39 cellular contexts compared by ENCODE assay signal in genomic region chr11:61902313-61902712, GRCh38. TPM values are rescaled to one million over a fixed set of nuclear protein-coding genes. Genes with fewer than 3 reads are reported as not detected.
"Had no signal": no experiment of that assay in that cellular context is flagged by ENCODE, and none has a peak within 500 bp of the region (broad histone marks: within the 10 kb centered on the region; RNA-seq: fewer than 3 reads in every experiment).

No MANE protein-coding gene starts in this region.

- H3K27ac Mint-ChIP-seq: activated CD4-positive, alpha-beta memory T cell treated with anti-CD3 and anti-CD28 coated beads, Interleukin-2, amount 10 ng/mL, durations not matched to agents 7 days and 5 days; activated CD4-positive, alpha-beta T cell treated with anti-CD3 and anti-CD28 coated beads for 36 hours; activated CD4-positive, alpha-beta T cell treated with anti-CD3 and anti-CD28 coated beads, Interleukin-2, amount 10 ng/mL, durations not matched to agents 7 days and 5 days; activated CD8-positive, alpha-beta memory T cell treated with anti-CD3 and anti-CD28 coated beads, Interleukin-2, amount 10 ng/mL, durations not matched to agents 7 days and 5 days; activated CD8-positive, alpha-beta T cell treated with anti-CD3 and anti-CD28 coated beads, Interleukin-2, amount 10 ng/mL, durations not matched to agents 7 days and 5 days; activated naive CD4-positive, alpha-beta T cell treated with anti-CD3 and anti-CD28 coated beads for 36 hours; activated naive CD4-positive, alpha-beta T cell treated with anti-CD3 and anti-CD28 coated beads, Interleukin-2, amount 50 U/mL, for 72 hours; activated naive CD8-positive, alpha-beta T cell treated with anti-CD3 and anti-CD28 coated beads for 36 hours; activated T-cell treated with anti-CD3 and anti-CD28 coated beads, Interleukin-2, amount 50 U/mL, for 72 hours; activated T-helper 1 cell treated with anti-CD3 and anti-CD28 coated beads, Interleukin-12 subunit alpha, Interleukin-12 subunit beta, Interleukin-2, Interleukin-4 antibody, amounts not matched to agents 30 ng/mL and 10 ng/mL and 1 ng/mL, durations not matched to agents 14 hours and 24 hours and 36 hours; activated T-helper 17 cell treated with anti-CD3 and anti-CD28 coated beads, Interleukin-2, amount 50 U/mL, for 72 hours; T-helper 1 cell treated with Interleukin-12 subunit alpha and Interleukin-12 subunit beta and Interleukin-4 antibody, amounts not matched to agents 30 μg/mL and 1 μg/mL, for 36 hours; T-helper 2 cell treated with Interferon-gamma antibody and Interleukin-4, amounts not matched to agents 5 μg/mL and 100 μg/mL, for 36 hours; WTC11 had no signal

- H3K27me3 Mint-ChIP-seq: activated CD4-positive, alpha-beta T cell treated with anti-CD3 and anti-CD28 coated beads for 36 hours; activated CD4-positive, alpha-beta T cell treated with anti-CD3 and anti-CD28 coated beads, Interleukin-2, amount 10 ng/mL, durations not matched to agents 7 days and 5 days; activated naive CD8-positive, alpha-beta T cell treated with anti-CD3 and anti-CD28 coated beads for 36 hours; activated T-helper 17 cell treated with anti-CD3 and anti-CD28 coated beads, Interleukin-2, amount 50 U/mL, for 72 hours had no signal

- FAIRE-seq: astrocyte, colon, TTC549 had no signal

- H3K36me3 Mint-ChIP-seq: activated CD8-positive, alpha-beta memory T cell treated with anti-CD3 and anti-CD28 coated beads, Interleukin-2, amount 10 ng/mL, durations not matched to agents 7 days and 5 days; activated naive CD4-positive, alpha-beta T cell treated with anti-CD3 and anti-CD28 coated beads, Interleukin-2, amount 50 U/mL, for 72 hours; activated naive CD8-positive, alpha-beta T cell treated with anti-CD3 and anti-CD28 coated beads for 36 hours; WTC11 had no signal

- H3K27me3 ChIP-seq: adrenal gland, body of pancreas, brain microvascular endothelial cell, breast epithelium had no signal

- H3K4me3 ChIP-seq: adrenal gland, body of pancreas, breast epithelium had no signal

- H3K27ac ChIP-seq: adrenal gland, body of pancreas, brain microvascular endothelial cell, WERI-Rb-1 had no signal

- H3K9me3 Mint-ChIP-seq: activated CD4-positive, alpha-beta memory T cell treated with anti-CD3 and anti-CD28 coated beads, Interleukin-2, amount 10 ng/mL, durations not matched to agents 7 days and 5 days; activated CD4-positive, alpha-beta T cell treated with anti-CD3 and anti-CD28 coated beads, Interleukin-2, amount 10 ng/mL, durations not matched to agents 7 days and 5 days; activated naive CD4-positive, alpha-beta T cell treated with anti-CD3 and anti-CD28 coated beads for 36 hours; activated naive CD4-positive, alpha-beta T cell treated with anti-CD3 and anti-CD28 coated beads, Interleukin-2, amount 50 U/mL, for 72 hours; activated naive CD8-positive, alpha-beta T cell treated with anti-CD3 and anti-CD28 coated beads for 36 hours; activated T-cell treated with anti-CD3 and anti-CD28 coated beads, Interleukin-2, amount 50 U/mL, for 24 hours; activated T-cell treated with anti-CD3 and anti-CD28 coated beads, Interleukin-2, amount 50 U/mL, for 72 hours; activated T-helper 1 cell treated with anti-CD3 and anti-CD28 coated beads, Interleukin-12 subunit alpha, Interleukin-12 subunit beta, Interleukin-2, Interleukin-4 antibody, amounts not matched to agents 30 ng/mL and 10 ng/mL and 1 ng/mL, durations not matched to agents 14 hours and 24 hours and 36 hours; activated T-helper 17 cell treated with anti-CD3 and anti-CD28 coated beads, Interleukin-2, amount 50 U/mL, for 72 hours; T-helper 1 cell treated with Interleukin-12 subunit alpha and Interleukin-12 subunit beta and Interleukin-4 antibody, amounts not matched to agents 30 μg/mL and 1 μg/mL, for 36 hours; T-helper 2 cell treated with Interferon-gamma antibody and Interleukin-4, amounts not matched to agents 5 μg/mL and 100 μg/mL, for 36 hours; WTC11 had no signal

- H3K36me3 ChIP-seq: brain microvascular endothelial cell, breast epithelium, WERI-Rb-1 had no signal

- H3K4me1 ChIP-seq: adrenal gland, body of pancreas had no signal

- H3K9me3 ChIP-seq: adrenal gland, body of pancreas, breast epithelium had no signal

- H3K4me3 Mint-ChIP-seq: activated CD4-positive, alpha-beta memory T cell treated with anti-CD3 and anti-CD28 coated beads, Interleukin-2, amount 10 ng/mL, durations not matched to agents 7 days and 5 days; activated CD4-positive, alpha-beta T cell treated with anti-CD3 and anti-CD28 coated beads for 36 hours; activated CD4-positive, alpha-beta T cell treated with anti-CD3 and anti-CD28 coated beads, Interleukin-2, amount 10 ng/mL, durations not matched to agents 7 days and 5 days; activated CD8-positive, alpha-beta memory T cell treated with anti-CD3 and anti-CD28 coated beads, Interleukin-2, amount 10 ng/mL, durations not matched to agents 7 days and 5 days; activated CD8-positive, alpha-beta T cell treated with anti-CD3 and anti-CD28 coated beads, Interleukin-2, amount 10 ng/mL, durations not matched to agents 7 days and 5 days; activated naive CD4-positive, alpha-beta T cell treated with anti-CD3 and anti-CD28 coated beads for 36 hours; activated naive CD8-positive, alpha-beta T cell treated with anti-CD3 and anti-CD28 coated beads for 36 hours; activated T-cell treated with anti-CD3 and anti-CD28 coated beads, Interleukin-2, amount 50 U/mL, for 24 hours; activated T-cell treated with anti-CD3 and anti-CD28 coated beads, Interleukin-2, amount 50 U/mL, for 72 hours; activated T-helper 1 cell treated with anti-CD3 and anti-CD28 coated beads, Interleukin-12 subunit alpha, Interleukin-12 subunit beta, Interleukin-2, Interleukin-4 antibody, amounts not matched to agents 30 ng/mL and 10 ng/mL and 1 ng/mL, durations not matched to agents 14 hours and 24 hours and 36 hours; activated T-helper 17 cell treated with anti-CD3 and anti-CD28 coated beads, Interleukin-2, amount 50 U/mL, for 72 hours; T-helper 1 cell treated with Interleukin-12 subunit alpha and Interleukin-12 subunit beta and Interleukin-4 antibody, amounts not matched to agents 30 μg/mL and 1 μg/mL, for 36 hours; T-helper 2 cell treated with Interferon-gamma antibody and Interleukin-4, amounts not matched to agents 5 μg/mL and 100 μg/mL, for 36 hours; WTC11 had no signal

- DNase-seq: activated CD4-positive, alpha-beta memory T cell treated with anti-CD3 and anti-CD28 coated beads, Interleukin-2, amount 10 ng/mL, durations not matched to agents 7 days and 5 days; activated CD4-positive, alpha-beta T cell treated with anti-CD3 and anti-CD28 coated beads for 1 hour; activated CD4-positive, alpha-beta T cell treated with anti-CD3 and anti-CD28 coated beads for 36 hours; activated CD4-positive, alpha-beta T cell treated with anti-CD3 and anti-CD28 coated beads for 48 hours; activated CD4-positive, alpha-beta T cell treated with anti-CD3 and anti-CD28 coated beads, Interleukin-2, amount 10 ng/mL, durations not matched to agents 7 days and 5 days; activated CD4-positive, alpha-beta T cell treated with anti-CD3 and anti-CD28 coated beads, Interleukin-2, amount 50 U/mL, for 48 hours; activated CD4-positive, CD25-positive, alpha-beta regulatory T cell; activated CD8-positive, alpha-beta memory T cell treated with anti-CD3 and anti-CD28 coated beads for 24 hours; activated CD8-positive, alpha-beta memory T cell treated with anti-CD3 and anti-CD28 coated beads, Interleukin-2, amount 10 ng/mL, durations not matched to agents 7 days and 5 days; activated CD8-positive, alpha-beta memory T cell treated with anti-CD3 and anti-CD28 coated beads, Interleukin-2, amount 50 U/mL, for 48 hours; activated CD8-positive, alpha-beta T cell treated with anti-CD3 and anti-CD28 coated beads, Interleukin-2, amount 10 ng/mL, durations not matched to agents 7 days and 5 days; activated effector memory CD4-positive, alpha-beta T cell treated with anti-CD3 and anti-CD28 coated beads, Interleukin-2, amount 50 U/mL, for 16 hours; activated gamma-delta T cell treated with Interleukin-2 at 50 U/mL for 16 hours; activated naive CD4-positive, alpha-beta T cell; activated naive CD4-positive, alpha-beta T cell treated with anti-CD3 and anti-CD28 coated beads for 36 hours; activated naive CD4-positive, alpha-beta T cell treated with anti-CD3 and anti-CD28 coated beads, Interleukin-2, amount 50 U/mL, for 16 hours; activated naive CD8-positive, alpha-beta T cell treated with anti-CD3 and anti-CD28 coated beads for 36 hours; activated T-cell treated with anti-CD3 and anti-CD28 coated beads, Interleukin-2, amount 50 U/mL, for 24 hours; activated T-cell treated with anti-CD3 and anti-CD28 coated beads, Interleukin-2, amount 50 U/mL, for 72 hours; adrenal gland; amniotic stem cell; aorta; body of pancreas; brain microvascular endothelial cell; central memory CD4-positive, alpha-beta T cell; T-helper 2 cell; T-helper 9 cell; WERI-Rb-1 had no signal

- ATAC-seq: activated CD4-positive, alpha-beta T cell treated with anti-CD3 and anti-CD28 coated beads for 36 hours; activated CD4-positive, CD25-positive, alpha-beta regulatory T cell treated with anti-CD3 and anti-CD28 coated beads, Interleukin-2, amount 50 U/mL, for 24 hours; activated CD8-positive, alpha-beta memory T cell treated with anti-CD3 and anti-CD28 coated beads, Interleukin-2, amount 10 ng/mL, durations not matched to agents 7 days and 5 days; activated CD8-positive, alpha-beta T cell treated with anti-CD3 and anti-CD28 coated beads, Interleukin-2, amount 10 ng/mL, durations not matched to agents 7 days and 5 days; activated naive CD4-positive, alpha-beta T cell treated with anti-CD3 and anti-CD28 coated beads, Interleukin-2, amount 50 U/mL, for 72 hours; activated T-cell treated with anti-CD3 and anti-CD28 coated beads, Interleukin-2, amount 50 U/mL, for 72 hours; activated T-helper 17 cell treated with anti-CD3 and anti-CD28 coated beads, Interleukin-2, amount 50 U/mL, for 72 hours; body of pancreas; WTC11 had no signal

RNA-seq across cellular contexts. Expression of gene RAB3IL1, which starts 15.1 kb away (rescaled TPM):
- total RNA-seq: activated CD4-positive, alpha-beta memory T cell treated with anti-CD3 and anti-CD28 coated beads, Interleukin-2, amount 10 ng/mL, durations not matched to agents 7 days and 5 days; activated CD4-positive, alpha-beta T cell treated with anti-CD3 and anti-CD28 coated beads, Interleukin-2, amount 10 ng/mL, durations not matched to agents 7 days and 5 days; activated CD8-positive, alpha-beta memory T cell treated with anti-CD3 and anti-CD28 coated beads, Interleukin-2, amount 10 ng/mL, durations not matched to agents 7 days and 5 days; activated CD8-positive, alpha-beta T cell treated with anti-CD3 and anti-CD28 coated beads, Interleukin-2, amount 10 ng/mL, durations not matched to agents 7 days and 5 days; activated naive CD8-positive, alpha-beta T cell treated with anti-CD3 and anti-CD28 coated beads for 36 hours; activated T-helper 17 cell treated with anti-CD3 and anti-CD28 coated beads, Interleukin-2, amount 50 U/mL, for 72 hours had no signal

RNA-seq across cellular contexts. Expression of gene BEST1, which starts 47.8 kb away (rescaled TPM):
- total RNA-seq: activated CD4-positive, alpha-beta T cell treated with anti-CD3 and anti-CD28 coated beads, Interleukin-2, amount 10 ng/mL, durations not matched to agents 7 days and 5 days; activated CD8-positive, alpha-beta memory T cell treated with anti-CD3 and anti-CD28 coated beads, Interleukin-2, amount 10 ng/mL, durations not matched to agents 7 days and 5 days; activated CD8-positive, alpha-beta T cell treated with anti-CD3 and anti-CD28 coated beads, Interleukin-2, amount 10 ng/mL, durations not matched to agents 7 days and 5 days; activated T-helper 1 cell treated with anti-CD3 and anti-CD28 coated beads, Interleukin-12 subunit alpha, Interleukin-12 subunit beta, Interleukin-2, Interleukin-4 antibody, amounts not matched to agents 30 ng/mL and 10 ng/mL and 1 ng/mL, durations not matched to agents 14 hours and 24 hours and 36 hours had no signal
